34 cellular contexts compared by ENCODE assay signal in the genomic region with DNA sequence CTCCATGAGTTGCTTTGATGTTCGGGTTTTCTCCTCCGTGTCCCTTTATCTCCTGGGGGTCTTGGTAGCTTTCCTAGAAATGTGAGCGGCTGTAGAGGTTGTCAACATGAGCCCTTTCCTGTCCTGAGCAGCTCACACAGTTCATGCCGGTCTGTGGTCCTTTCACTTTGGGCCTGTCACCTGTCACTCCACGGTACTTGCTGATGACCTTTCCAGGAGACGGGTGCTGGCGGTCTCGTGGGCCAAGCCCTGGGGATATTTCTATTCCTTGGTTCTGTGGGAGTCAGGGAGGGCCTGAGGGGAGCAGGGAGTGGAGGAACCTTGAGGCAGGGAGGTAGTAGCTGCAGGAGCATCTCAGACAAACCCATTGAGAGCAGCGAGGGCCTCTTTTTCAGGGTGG. TPM values are rescaled to one million over a fixed set of nuclear protein-coding genes. Genes with fewer than 3 reads are reported as not detected.
"Had no signal": no experiment of that assay in that cellular context is flagged by ENCODE, and none has a peak within 500 bp of the region (broad histone marks: within the 10 kb centered on the region; RNA-seq: fewer than 3 reads in every experiment).

No MANE protein-coding gene starts in this region.

- H3K9me3 Mint-ChIP-seq: stimulated activated memory B cell treated with anti-CD40 and anti-IgM and Interleukin-4, amounts not matched to agents 10 μg/mL and 1 μg/mL and 100 μg/mL, for 72 hours; type B pancreatic cell had no signal

- H3K27ac ChIP-seq: coronary artery, esophagus muscularis mucosa, foreskin keratinocyte, gastroesophageal sphincter, heart left ventricle, hepatocyte, left lung, lower lobe of right lung, neutrophil, parathyroid adenoma, sigmoid colon, spleen, testis, tibial artery had no signal

- H3K79me2 ChIP-seq: hepatocyte, parathyroid adenoma had no signal

- H3K36me3 Mint-ChIP-seq: stimulated activated memory B cell treated with anti-CD40 and anti-IgM and Interleukin-4, amounts not matched to agents 10 μg/mL and 1 μg/mL and 100 μg/mL, for 72 hours; type B pancreatic cell had no signal

- H3K4me2 ChIP-seq: hepatocyte had no signal

- H3K9ac ChIP-seq: parathyroid adenoma had no signal

- H2AFZ ChIP-seq: hepatocyte, parathyroid adenoma had no signal

- H3K4me3 ChIP-seq: coronary artery, esophagus muscularis mucosa, gastroesophageal sphincter, heart left ventricle, hepatocyte, left lung, lower lobe of right lung, sigmoid colon, spleen, testis, tibial artery had no signal

- H3K4me1 ChIP-seq: foreskin keratinocyte, heart left ventricle, left lung, lower lobe of right lung, parathyroid adenoma, spleen, testis, tibial artery had no signal

- H3K4me1 Mint-ChIP-seq: naive thymus-derived CD8-positive, alpha-beta T cell; stimulated activated memory B cell treated with anti-CD40 and anti-IgM and Interleukin-4, amounts not matched to agents 10 μg/mL and 1 μg/mL and 100 μg/mL, for 72 hours had no signal

- H3K27me3 ChIP-seq: foreskin keratinocyte, heart left ventricle, hepatocyte, neutrophil, sigmoid colon, testis had no signal

- H3K4me3 Mint-ChIP-seq: naive thymus-derived CD8-positive, alpha-beta T cell; nephron progenitor cell; stimulated activated memory B cell treated with anti-CD40 and anti-IgM and Interleukin-4, amounts not matched to agents 10 μg/mL and 1 μg/mL and 100 μg/mL, for 72 hours; type B pancreatic cell had no signal

- DNase-seq: dermis blood vessel endothelial cell; effector memory CD4-positive, alpha-beta T cell; foreskin keratinocyte; heart left ventricle; left cardiac atrium; lower lobe of right lung; nephron progenitor cell; sigmoid colon; spleen; stimulated activated CD4-positive, alpha-beta T cell treated with anti-CD3 and anti-CD28 coated beads, Interleukin-4, amount 100 ng/mL, for 4 hours; stimulated activated naive CD8-positive, alpha-beta T cell treated with anti-CD3 and anti-CD28 coated beads, Interleukin-15, Interleukin-2, amounts not matched to agents 100 U/mL and 50 U/mL, for 24 hours; substantia nigra; testis; tibial artery had no signal

- H3K27ac Mint-ChIP-seq: nephron progenitor cell; progenitor cell of endocrine pancreas; stimulated activated memory B cell treated with anti-CD40 and anti-IgM and Interleukin-4, amounts not matched to agents 10 μg/mL and 1 μg/mL and 100 μg/mL, for 72 hours; type B pancreatic cell had no signal

- H3K36me3 ChIP-seq: esophagus muscularis mucosa, gastroesophageal sphincter, heart left ventricle, left lung, lower lobe of right lung, neutrophil, sigmoid colon, spleen, tibial artery had no signal

- FAIRE-seq: endothelial cell of umbilical vein had no signal

- ATAC-seq: foreskin keratinocyte; gastroesophageal sphincter; left cardiac atrium; left lung; lower lobe of right lung; naive thymus-derived CD8-positive, alpha-beta T cell; stimulated activated memory B cell treated with anti-CD40 and anti-IgM and Interleukin-4, amounts not matched to agents 10 μg/mL and 1 μg/mL and 100 μg/mL, for 72 hours; stimulated activated naive CD8-positive, alpha-beta T cell treated with anti-CD3 and anti-CD28 coated beads, Interleukin-15, Interleukin-2, amounts not matched to agents 100 U/mL and 50 U/mL, for 24 hours had no signal

- H3K9me3 ChIP-seq: lower lobe of right lung, neutrophil, sigmoid colon, testis, tibial artery had no signal

RNA-seq across cellular contexts. Expression of a gene that starts 20.9 kb away (rescaled TPM):
- total RNA-seq: dermis blood vessel endothelial cell; endothelial cell of umbilical vein; epithelial cell of proximal tubule; esophagus muscularis mucosa; fibroblast of lung; foreskin keratinocyte; gastroesophageal sphincter; heart left ventricle; hepatocyte; kidney epithelial cell; left cardiac atrium; left lung; lower lobe of right lung; mesenteric fat pad; myocyte; naive thymus-derived CD8-positive, alpha-beta T cell; omental fat pad; progenitor cell of endocrine pancreas; sigmoid colon; spleen; urinary bladder had no signal
- polyA plus RNA-seq: endothelial cell of umbilical vein; fibroblast of lung; foreskin keratinocyte; heart left ventricle; hepatocyte; naive thymus-derived CD8-positive, alpha-beta T cell; sigmoid colon; spleen; urinary bladder had no signal

RNA-seq across cellular contexts. Expression of a gene that starts 23.2 kb away (rescaled TPM):
- total RNA-seq: dermis blood vessel endothelial cell; endothelial cell of umbilical vein; epithelial cell of proximal tubule; esophagus muscularis mucosa; fibroblast of lung; foreskin keratinocyte; gastroesophageal sphincter; heart left ventricle; hepatocyte; kidney epithelial cell; left cardiac atrium; left lung; lower lobe of right lung; mesenteric fat pad; myocyte; naive thymus-derived CD8-positive, alpha-beta T cell; omental fat pad; progenitor cell of endocrine pancreas; sigmoid colon; skeletal muscle tissue; spleen; urinary bladder had no signal
- polyA plus RNA-seq: endothelial cell of umbilical vein; fibroblast of lung; foreskin keratinocyte; heart left ventricle; hepatocyte; naive thymus-derived CD8-positive, alpha-beta T cell; sigmoid colon; spleen; urinary bladder had no signal
